10 cellular contexts compared by ENCODE assay signal in the genomic region with DNA sequence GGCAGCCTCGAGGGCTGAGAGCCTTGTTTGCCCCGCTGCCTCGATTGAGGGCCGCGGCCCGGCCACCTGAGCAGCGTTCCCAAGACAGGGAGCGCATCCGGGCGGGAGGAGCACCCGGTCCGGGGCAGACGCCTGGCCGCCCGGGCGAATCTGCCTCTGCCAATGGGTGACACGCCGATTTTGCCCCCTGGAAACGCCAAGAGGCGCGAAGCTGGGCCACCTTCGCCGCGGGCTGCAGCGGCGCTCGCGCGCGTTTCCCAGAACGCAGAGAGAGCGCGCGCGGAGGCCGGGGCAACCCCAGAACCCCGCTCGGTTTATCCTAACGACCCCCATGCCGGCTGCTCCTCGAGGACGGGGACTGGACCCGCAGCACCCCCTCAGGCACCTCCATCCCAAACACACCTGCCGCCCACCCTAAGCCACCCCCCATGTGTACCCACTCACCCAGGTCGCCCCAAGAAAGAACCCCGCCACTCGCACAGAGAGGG. TPM values are rescaled to one million over a fixed set of nuclear protein-coding genes. Genes with fewer than 3 reads are reported as not detected.
DNase-seq lines count a peak whose midpoint lies in the region; ATAC-seq, FAIRE-seq and TF ChIP-seq lines count a peak whose summit lies in the region.
"Had no signal": no experiment of that assay in that cellular context is flagged by ENCODE, and none has a peak within 500 bp of the region (broad histone marks: within the 10 kb centered on the region; RNA-seq: fewer than 3 reads in every experiment).

No MANE protein-coding gene starts in this region.

- H3K27me3 Mint-ChIP-seq in activated T-cell treated with anti-CD3 and anti-CD28 coated beads, Interleukin-2, amount 50 U/mL, for 72 hours (ENCODE audit: low read depth), result peaks cover 27% of the 10 kb centered on the region
- peaks cover 11% of the 10 kb centered on the region for H3K27me3 Mint-ChIP-seq in activated naive CD8-positive, alpha-beta T cell treated with anti-CD3 and anti-CD28 coated beads, Interleukin-2, amount 10 ng/mL, durations not matched to agents 7 days and 5 days

- H3K27ac ChIP-seq in HepG2 (ENCODE audit: extremely low read length, insufficient read depth, low read length) (no peak overlapping the region), thymus (ENCODE audit: low read depth) (no peak overlapping the region), aorta (ENCODE audit: low read depth in 1 of 2, low read length in 2 of 2) (no peak overlapping the region)
- H3K27ac ChIP-seq: Peyer's patch had no signal

- H3K4me2 ChIP-seq in HepG2 (ENCODE audit: low read depth, low read length), result peak overlapping the region; percentile 84

- H3K4me3 Mint-ChIP-seq in activated T-cell treated with anti-CD3 and anti-CD28 coated beads, Interleukin-2, amount 50 U/mL, for 72 hours, result peak overlapping the region; percentile 54 to 66
- H3K4me3 Mint-ChIP-seq in activated naive CD8-positive, alpha-beta T cell treated with anti-CD3 and anti-CD28 coated beads, Interleukin-2, amount 10 ng/mL, durations not matched to agents 7 days and 5 days, result peak overlapping the region; percentile 56

- POLR2A ChIA-PET in activated naive CD8-positive, alpha-beta T cell treated with anti-CD3 and anti-CD28 coated beads, Interleukin-2, amount 10 ng/mL, durations not matched to agents 7 days and 5 days (lab: Charles Lee), result no interaction called here
- POLR2A ChIA-PET in HepG2 (lab: Yijun Ruan, JAX), result no interaction called here

- TF ChIP-seq RAD21 in HepG2 (CRISPR knock-in tag; IDR thresholded peaks at IDR 0.05), result no peak

- in situ Hi-C loops in HepG2 (cut with HindIII; ENCODE audit: extremely low pct_ligation_motif_present, low pct_unique_long_range_greater_than_20kb), result no loop called here

- no peak for DNase-seq in activated T-cell treated with anti-CD3 and anti-CD28 coated beads, Interleukin-2, amount 50 U/mL, for 72 hours
- DNase-seq in activated T-cell treated with anti-CD3 and anti-CD28 coated beads for 4 hours (no peak), HepG2 (ENCODE audit: low spot score) (no peak), UCSD-AML1 (lab: John Stamatoyannopoulos, UW; ENCODE audit: unreplicated experiment) (no peak), aorta (no peak), glomerular visceral epithelial cell (ENCODE audit: extremely low spot score) (no peak)
- DNase-seq in activated naive CD8-positive, alpha-beta T cell treated with anti-CD3 and anti-CD28 coated beads, Interleukin-2, amount 10 ng/mL, durations not matched to agents 7 days and 5 days, result no peak
- DNase-seq: hippocampal formation, Peyer's patch had no signal

- peaks cover 35% of the 10 kb centered on the region for H3K4me1 ChIP-seq in HepG2 (ENCODE audit: insufficient read depth, low read length)
- H3K4me1 ChIP-seq in thymus (ENCODE audit: control insufficient read depth, insufficient read depth, low read length), result no peaks in the 10 kb centered on the region
- no peaks in the 10 kb centered on the region for H3K4me1 ChIP-seq in aorta (ENCODE audit: control insufficient read depth in 1 of 2, insufficient read depth in 2 of 2, low read length in 2 of 2)
- H3K4me1 ChIP-seq: Peyer's patch had no signal

- peak; percentile 15 to 35 for ATAC-seq in activated T-cell treated with anti-CD3 and anti-CD28 coated beads, Interleukin-2, amount 50 U/mL, for 72 hours (replicated peaks in 1 of 2)
- no peak for ATAC-seq in activated naive CD8-positive, alpha-beta T cell treated with anti-CD3 and anti-CD28 coated beads, Interleukin-2, amount 10 ng/mL, durations not matched to agents 7 days and 5 days (ENCODE audit: low read depth)
- peak; percentile 45 for ATAC-seq in HepG2
- ATAC-seq in aorta (ENCODE audit: low FRiP score), result no peak

- H3K9me3 ChIP-seq in HepG2 (ENCODE audit: low read length), result no peaks in the 10 kb centered on the region
- H3K9me3 ChIP-seq in thymus (ENCODE audit: control insufficient read depth), result peaks cover 2% of the 10 kb centered on the region
- no peaks in the 10 kb centered on the region for H3K9me3 ChIP-seq in aorta (ENCODE audit: control insufficient read depth, low read length)
- H3K9me3 ChIP-seq: Peyer's patch had no signal

- intact Hi-C loops in HepG2 (cut with micrococcal nuclease; ENCODE audit: unreplicated experiment) (no loop called here), aorta (cut with DNase I) (loop anchor here in 1 of 2 donors (10.0 kb wide), 1 partner anchor 211 kb away; no protein-coding TSS in a partner anchor)

- H3K36me3 ChIP-seq in HepG2 (replicated peaks in 1 of 2; ENCODE audit: control insufficient read depth in 1 of 2, insufficient read depth in 2 of 2, low read length in 2 of 2) (no peaks in the 10 kb centered on the region), thymus (ENCODE audit: control insufficient read depth, insufficient read depth) (no peaks in the 10 kb centered on the region), aorta (ENCODE audit: control insufficient read depth in 1 of 2, insufficient read depth in 2 of 2, low read length in 1 of 2) (no peaks in the 10 kb centered on the region)
- H3K36me3 ChIP-seq: Peyer's patch had no signal

- H3K4me3 ChIP-seq in HepG2 (replicated peaks in 1 of 3; ENCODE audit: insufficient read depth in 1 of 3, low read depth in 2 of 3, low read length in 3 of 3), result peak overlapping the region; percentile 50 to 71 (median 64); a peak in 5 of 6 replicates
- peak overlapping the region; percentile 8 for H3K4me3 ChIP-seq in thymus (ENCODE audit: low read length)
- H3K4me3 ChIP-seq in aorta (ENCODE audit: low read length in 2 of 2), result no peak overlapping the region

- no peaks in the 10 kb centered on the region for H3K9me3 Mint-ChIP-seq in activated T-cell treated with anti-CD3 and anti-CD28 coated beads, Interleukin-2, amount 50 U/mL, for 72 hours
- H3K9me3 Mint-ChIP-seq in activated naive CD8-positive, alpha-beta T cell treated with anti-CD3 and anti-CD28 coated beads, Interleukin-2, amount 10 ng/mL, durations not matched to agents 7 days and 5 days, result no peaks in the 10 kb centered on the region

- WGBS in HepG2 (ENCODE audit: low lambda C conversion rate), result no CpG with 5 or more reads among the region's 47 CpGs
- 17% methylated on average over 47 of the region's 47 CpGs for WGBS in thymus
- WGBS in aorta, 2 donors, result 10 to 23% methylated on average over 46 to 47 of the region's 47 CpGs

- H3K27me3 ChIP-seq in HepG2 (ENCODE audit: control insufficient read depth in 1 of 2, insufficient read depth in 2 of 2, low read length in 2 of 2) (no peaks in the 10 kb centered on the region), thymus (ENCODE audit: control insufficient read depth, insufficient read depth) (peaks cover 3% of the 10 kb centered on the region), aorta (ENCODE audit: control insufficient read depth in 1 of 2, insufficient read depth in 2 of 2, low read length in 1 of 2) (no peaks in the 10 kb centered on the region)
- H3K27me3 ChIP-seq: Peyer's patch had no signal

- no peak for FAIRE-seq in HepG2 (lab: Jason Lieb, UNC)

- no peak overlapping the region for H3K27ac Mint-ChIP-seq in activated T-cell treated with anti-CD3 and anti-CD28 coated beads, Interleukin-2, amount 50 U/mL, for 72 hours
- no peak overlapping the region for H3K27ac Mint-ChIP-seq in activated naive CD8-positive, alpha-beta T cell treated with anti-CD3 and anti-CD28 coated beads, Interleukin-2, amount 10 ng/mL, durations not matched to agents 7 days and 5 days

- TF ChIP-seq CTCF in HepG2 (CRISPR knock-in tag; IDR thresholded peaks at IDR 0.05), result no peak

- H2AFZ ChIP-seq in HepG2 (ENCODE audit: low read length), result no peak overlapping the region

- H3K4me1 Mint-ChIP-seq in activated T-cell treated with anti-CD3 and anti-CD28 coated beads, Interleukin-2, amount 50 U/mL, for 72 hours (ENCODE audit: low read depth), result peaks cover 19% of the 10 kb centered on the region
- peaks cover 6% of the 10 kb centered on the region for H3K4me1 Mint-ChIP-seq in activated naive CD8-positive, alpha-beta T cell treated with anti-CD3 and anti-CD28 coated beads, Interleukin-2, amount 10 ng/mL, durations not matched to agents 7 days and 5 days

- CTCF ChIA-PET in HepG2 (lab: Yijun Ruan, JAX; ENCODE audit: low intra/inter-chr PET ratio, low total read pairs), result no interaction called here

- no peaks in the 10 kb centered on the region for H4K20me1 ChIP-seq in HepG2 (ENCODE audit: insufficient read depth, low read length)

- TF ChIP-seq EP300 in HepG2 (IDR thresholded peaks at IDR 0.05; ENCODE audit: low read depth in 2 of 2, low read length in 2 of 2) (no peak), HepG2 (CRISPR knock-in tag; IDR thresholded peaks at IDR 0.05; ENCODE audit: borderline replicate concordance) (no peak)

- TSS peak; percentile 39 for BruUV-seq in HepG2 (replicated peaks; lab: Mats Ljungman, UMichigan)

- no peak for TF ChIP-seq POLR2A in HepG2 (IDR thresholded peaks at IDR 0.05; ENCODE audit: insufficient read depth in 1 of 2, low read depth in 2 of 2, low read length in 2 of 2)

- H3K36me3 Mint-ChIP-seq in activated T-cell treated with anti-CD3 and anti-CD28 coated beads, Interleukin-2, amount 50 U/mL, for 72 hours (ENCODE audit: insufficient read depth in 2 of 2), result peaks cover 0 to 2% of the 10 kb centered on the region in 2 donors
- H3K36me3 Mint-ChIP-seq in activated naive CD8-positive, alpha-beta T cell treated with anti-CD3 and anti-CD28 coated beads, Interleukin-2, amount 10 ng/mL, durations not matched to agents 7 days and 5 days, result no peaks in the 10 kb centered on the region

- peaks cover 5% of the 10 kb centered on the region for H3K79me2 ChIP-seq in HepG2 (ENCODE audit: insufficient read depth, low read length)

- H3K9ac ChIP-seq in HepG2 (ENCODE audit: insufficient read depth, low read depth, low read length), result peak overlapping the region; percentile 49

RNA-seq across cellular contexts. Expression of gene MAP7D2, which starts 0.6 kb away (rescaled TPM):
- total RNA-seq in activated T-cell treated with anti-CD3 and anti-CD28 coated beads, Interleukin-2, amount 50 U/mL, for 72 hours, result under 1 TPM; 0.12 to 0.96 TPM
- under 1 TPM; 0.17 to 0.30 TPM for total RNA-seq in activated naive CD8-positive, alpha-beta T cell treated with anti-CD3 and anti-CD28 coated beads, Interleukin-2, amount 10 ng/mL, durations not matched to agents 7 days and 5 days
- total RNA-seq in HepG2 (2016; rRNA removed; fragmentation: Illumina TruSeq; extraction: Trizol), result 10.5 and 14.2 TPM in 2 replicates
- 1.6 and 1.7 TPM in 2 replicates for total RNA-seq in HepG2 (2016; cell fraction: cytosol; rRNA removed; fragmentation: Illumina TruSeq; extraction: Trizol; ENCODE audit: low read depth)
- total RNA-seq in HepG2 (2016; cell fraction: insoluble cytoplasmic fraction; rRNA removed; fragmentation: Illumina TruSeq; extraction: Trizol), result 10.8 and 14.2 TPM in 2 replicates
- total RNA-seq in HepG2 (2016; cell fraction: membrane; rRNA removed; fragmentation: Illumina TruSeq; extraction: Trizol), result 4.6 and 5.0 TPM in 2 replicates
- 6.9 and 9.9 TPM in 2 replicates for total RNA-seq in HepG2 (2016; cell fraction: nucleus; rRNA removed; fragmentation: Illumina TruSeq; extraction: Trizol)
- 7.2 and 9.6 TPM in 2 replicates for polyA plus RNA-seq in HepG2 (2011; rRNA removed)
- polyA plus RNA-seq in HepG2 (2011; cell fraction: cytosol; rRNA removed), result 5.8 and 5.9 TPM in 2 replicates
- 8.1 and 8.2 TPM in 2 replicates for polyA plus RNA-seq in HepG2 (2011; cell fraction: nucleus; rRNA removed)
- 7.2 and 8.2 TPM in 2 replicates for polyA plus RNA-seq in HepG2 (2012)
- polyA plus RNA-seq in HepG2 (2016; cell fraction: cytosol; fragmentation: Illumina TruSeq; extraction: Trizol; ENCODE audit: low read depth), result 1.3 and 1.5 TPM in 2 replicates
- 15.0 and 15.7 TPM in 2 replicates for polyA plus RNA-seq in HepG2 (2016; cell fraction: insoluble cytoplasmic fraction; fragmentation: Illumina TruSeq; extraction: Trizol; ENCODE audit: low read depth)
- polyA plus RNA-seq in HepG2 (2016; cell fraction: membrane; fragmentation: Illumina TruSeq; extraction: Trizol; ENCODE audit: low read depth), result 3.5 and 4.2 TPM in 2 replicates
- 17.4 and 18.7 TPM in 2 replicates for polyA plus RNA-seq in HepG2 (2016; cell fraction: nucleus; fragmentation: Illumina TruSeq; extraction: Trizol; ENCODE audit: insufficient read depth, low read depth)
- polyA minus RNA-seq in HepG2 (2011; rRNA and poly(A)+ RNA removed; ENCODE audit: low replicate concordance), result 0.07 and 4.4 TPM in 2 replicates
- polyA minus RNA-seq in HepG2 (2011; cell fraction: cytosol; rRNA and poly(A)+ RNA removed), result 5.4 and 6.0 TPM in 2 replicates
- 3.7 and 5.6 TPM in 2 replicates for polyA minus RNA-seq in HepG2 (2011; cell fraction: nucleus; rRNA and poly(A)+ RNA removed)
- polyA plus RNA-seq in thymus, result 4.4 TPM
- total RNA-seq in aorta, result under 1 TPM; 0.23 to 0.36 TPM
- polyA plus RNA-seq in aorta, result under 1 TPM; 0.31 to 0.38 TPM

RNA-seq across cellular contexts. Expression of gene EIF1AX, which starts 25.5 kb away (rescaled TPM):
- total RNA-seq in activated T-cell treated with anti-CD3 and anti-CD28 coated beads, Interleukin-2, amount 50 U/mL, for 72 hours, result 100 to 1,000 TPM in 1 of 2 donors, 10 to 100 TPM in 1; 66.1 to 117 TPM
- total RNA-seq in activated naive CD8-positive, alpha-beta T cell treated with anti-CD3 and anti-CD28 coated beads, Interleukin-2, amount 10 ng/mL, durations not matched to agents 7 days and 5 days, result 10 to 100 TPM; 63.9 to 66.0 TPM
- 82.7 and 124 TPM in 2 replicates for total RNA-seq in HepG2 (2016; rRNA removed; fragmentation: Illumina TruSeq; extraction: Trizol)
- total RNA-seq in HepG2 (2016; cell fraction: cytosol; rRNA removed; fragmentation: Illumina TruSeq; extraction: Trizol; ENCODE audit: low read depth), result 5.1 and 6.9 TPM in 2 replicates
- total RNA-seq in HepG2 (2016; cell fraction: insoluble cytoplasmic fraction; rRNA removed; fragmentation: Illumina TruSeq; extraction: Trizol), result 79.6 and 135 TPM in 2 replicates
- total RNA-seq in HepG2 (2016; cell fraction: membrane; rRNA removed; fragmentation: Illumina TruSeq; extraction: Trizol), result 24.9 and 26.4 TPM in 2 replicates
- total RNA-seq in HepG2 (2016; cell fraction: nucleus; rRNA removed; fragmentation: Illumina TruSeq; extraction: Trizol), result 38.4 and 40.2 TPM in 2 replicates
- polyA plus RNA-seq in HepG2 (2011; rRNA removed), result 24.9 and 35.1 TPM in 2 replicates
- 7.5 and 14.6 TPM in 2 replicates for polyA plus RNA-seq in HepG2 (2011; cell fraction: cytosol; rRNA removed)
- polyA plus RNA-seq in HepG2 (2011; cell fraction: nucleus; rRNA removed), result 7.1 and 9.1 TPM in 2 replicates
- polyA plus RNA-seq in HepG2 (2012), result 59.9 and 64.7 TPM in 2 replicates
- polyA plus RNA-seq in HepG2 (2016; cell fraction: cytosol; fragmentation: Illumina TruSeq; extraction: Trizol; ENCODE audit: low read depth), result 11.9 and 14.1 TPM in 2 replicates
- polyA plus RNA-seq in HepG2 (2016; cell fraction: insoluble cytoplasmic fraction; fragmentation: Illumina TruSeq; extraction: Trizol; ENCODE audit: low read depth), result 199 and 224 TPM in 2 replicates
- polyA plus RNA-seq in HepG2 (2016; cell fraction: membrane; fragmentation: Illumina TruSeq; extraction: Trizol; ENCODE audit: low read depth), result 30.3 and 31.0 TPM in 2 replicates
- 76.8 and 77.3 TPM in 2 replicates for polyA plus RNA-seq in HepG2 (2016; cell fraction: nucleus; fragmentation: Illumina TruSeq; extraction: Trizol; ENCODE audit: insufficient read depth, low read depth)
- 14.2 and 14.3 TPM in 2 replicates for polyA minus RNA-seq in HepG2 (2011; rRNA and poly(A)+ RNA removed; ENCODE audit: low replicate concordance)
- polyA minus RNA-seq in HepG2 (2011; cell fraction: cytosol; rRNA and poly(A)+ RNA removed), result 31.8 and 32.0 TPM in 2 replicates
- polyA minus RNA-seq in HepG2 (2011; cell fraction: nucleus; rRNA and poly(A)+ RNA removed), result 24.5 and 26.0 TPM in 2 replicates
- 40.5 TPM for polyA plus RNA-seq in thymus
- 10 to 100 TPM; 69.0 to 71.1 TPM for total RNA-seq in aorta
- polyA plus RNA-seq in aorta, result 10 to 100 TPM; 38.9 to 42.1 TPM

Comparison
In these comparisons a context has a peak if more than half of its experiments do, and no peak if none do; other contexts are left out.
1. ATAC-seq: peak in activated T-cell treated with anti-CD3 and anti-CD28 coated beads, Interleukin-2, amount 50 U/mL, for 72 hours (2 of 2) and HepG2 (single experiment); none in activated naive CD8-positive, alpha-beta T cell treated with anti-CD3 and anti-CD28 coated beads, Interleukin-2, amount 10 ng/mL, durations not matched to agents 7 days and 5 days (single experiment) and aorta (single experiment).
2. H3K4me3 ChIP-seq: peak in HepG2 (3 of 3) and thymus (single experiment); none in aorta (0 of 2).